Comparison of ENCODE assay signal across 20 cellular contexts in genomic region chr10:131771634-131772358, GRCh38.
"Had no signal": no experiment of that assay in that cellular context is flagged by ENCODE, and none has a peak within 500 bp of the region (broad histone marks: within the 10 kb centered on the region; RNA-seq: fewer than 3 reads in every experiment).

No MANE protein-coding gene starts in this region.

- DNase-seq: activated CD4-positive, alpha-beta memory T cell treated with anti-CD3 and anti-CD28 coated beads, Interleukin-2, amount 10 ng/mL, durations not matched to agents 7 days and 5 days; activated CD4-positive, alpha-beta T cell treated with anti-CD3 and anti-CD28 coated beads, Interleukin-2, amount 10 ng/mL, durations not matched to agents 24 days and 14 days; activated T-cell treated with anti-CD3 and anti-CD28 coated beads, Interleukin-2, amount 50 U/mL, for 72 hours; aorta; caudate nucleus; esophagus squamous epithelium; gastrocnemius medialis; hypothalamus; naive thymus-derived CD8-positive, alpha-beta T cell; stimulated activated CD4-positive, alpha-beta T cell treated with anti-CD3 and anti-CD28 coated beads, Interleukin-12 subunit alpha, Interleukin-12 subunit beta, amount 100 ng/mL, for 4 hours; stimulated activated CD4-positive, alpha-beta T cell treated with anti-CD3 and anti-CD28 coated beads, Interleukin-4, amount 100 ng/mL, for 4 hours; stomach; T-helper 2 cell; transverse colon had no signal

- H3K4me1 ChIP-seq: esophagus squamous epithelium, gastrocnemius medialis, prostate gland, stomach, transverse colon had no signal

- H3K27me3 ChIP-seq: transverse colon had no signal

- H3K4me3 ChIP-seq: esophagus squamous epithelium, gastrocnemius medialis, lung, prostate gland, stomach, transverse colon had no signal

- H3K4me2 ChIP-seq: SK-N-SH had no signal

- H3K9me3 ChIP-seq: gastrocnemius medialis, prostate gland, SK-N-SH had no signal

- H3K27ac Mint-ChIP-seq: activated CD4-positive, alpha-beta memory T cell treated with anti-CD3 and anti-CD28 coated beads, Interleukin-2, amount 10 ng/mL, durations not matched to agents 7 days and 5 days; activated CD4-positive, alpha-beta T cell treated with anti-CD3 and anti-CD28 coated beads, Interleukin-2, amount 10 ng/mL, durations not matched to agents 24 days and 14 days; activated naive CD4-positive, alpha-beta T cell treated with anti-CD3 and anti-CD28 coated beads, Interleukin-2, amount 50 U/mL, for 72 hours; activated T-cell treated with anti-CD3 and anti-CD28 coated beads, Interleukin-2, amount 50 U/mL, for 72 hours; naive thymus-derived CD8-positive, alpha-beta T cell had no signal

- H3K9ac ChIP-seq: SK-N-SH had no signal

- H3K27me3 Mint-ChIP-seq: activated CD4-positive, alpha-beta memory T cell treated with anti-CD3 and anti-CD28 coated beads, Interleukin-2, amount 10 ng/mL, durations not matched to agents 7 days and 5 days; activated CD4-positive, alpha-beta T cell treated with anti-CD3 and anti-CD28 coated beads, Interleukin-2, amount 10 ng/mL, durations not matched to agents 24 days and 14 days; brain had no signal

- H3K36me3 ChIP-seq: esophagus squamous epithelium, gastrocnemius medialis, prostate gland, stomach, transverse colon had no signal

- H3K4me3 Mint-ChIP-seq: activated CD4-positive, alpha-beta memory T cell treated with anti-CD3 and anti-CD28 coated beads, Interleukin-2, amount 10 ng/mL, durations not matched to agents 7 days and 5 days; activated CD4-positive, alpha-beta T cell treated with anti-CD3 and anti-CD28 coated beads, Interleukin-2, amount 10 ng/mL, durations not matched to agents 24 days and 14 days; activated T-cell treated with anti-CD3 and anti-CD28 coated beads, Interleukin-2, amount 50 U/mL, for 72 hours; brain; naive thymus-derived CD8-positive, alpha-beta T cell had no signal

- H3K4me1 Mint-ChIP-seq: activated CD4-positive, alpha-beta memory T cell treated with anti-CD3 and anti-CD28 coated beads, Interleukin-2, amount 10 ng/mL, durations not matched to agents 7 days and 5 days; activated CD4-positive, alpha-beta T cell treated with anti-CD3 and anti-CD28 coated beads, Interleukin-2, amount 10 ng/mL, durations not matched to agents 24 days and 14 days; naive thymus-derived CD8-positive, alpha-beta T cell had no signal

- ATAC-seq: activated CD4-positive, CD25-positive, alpha-beta regulatory T cell treated with anti-CD3 and anti-CD28 coated beads, Interleukin-2, amount 50 U/mL, for 24 hours; activated naive CD4-positive, alpha-beta T cell treated with anti-CD3 and anti-CD28 coated beads, Interleukin-2, amount 50 U/mL, for 72 hours; activated T-cell treated with anti-CD3 and anti-CD28 coated beads, Interleukin-2, amount 50 U/mL, for 72 hours; gastrocnemius medialis; naive thymus-derived CD8-positive, alpha-beta T cell had no signal

- H3K27ac ChIP-seq: esophagus squamous epithelium, gastrocnemius medialis, prostate gland, stomach, transverse colon had no signal
